1 cellular context compared by ENCODE assay signal in genomic region chr10:22704348-22705341, GRCh38.
TF ChIP-seq lines count a peak whose summit lies in the region.

No MANE protein-coding gene starts in this region.

TF ChIP-seq in GM12878, 131 proteins besides CTCF, POLR2A, EP300 and RAD21 (continued from another document):
- TF ChIP-seq CEBPZ (IDR thresholded peaks at IDR 0.05; ENCODE audit: low read depth, low read length): no peak
- peak; percentile 33 to 35; a peak in 2 of 4 replicates for TF ChIP-seq IKZF2 (IDR thresholded peaks at IDR 0.05)
TF ChIP-seq in GM12878: peak in this region for 30.
